In the genomic region with DNA sequence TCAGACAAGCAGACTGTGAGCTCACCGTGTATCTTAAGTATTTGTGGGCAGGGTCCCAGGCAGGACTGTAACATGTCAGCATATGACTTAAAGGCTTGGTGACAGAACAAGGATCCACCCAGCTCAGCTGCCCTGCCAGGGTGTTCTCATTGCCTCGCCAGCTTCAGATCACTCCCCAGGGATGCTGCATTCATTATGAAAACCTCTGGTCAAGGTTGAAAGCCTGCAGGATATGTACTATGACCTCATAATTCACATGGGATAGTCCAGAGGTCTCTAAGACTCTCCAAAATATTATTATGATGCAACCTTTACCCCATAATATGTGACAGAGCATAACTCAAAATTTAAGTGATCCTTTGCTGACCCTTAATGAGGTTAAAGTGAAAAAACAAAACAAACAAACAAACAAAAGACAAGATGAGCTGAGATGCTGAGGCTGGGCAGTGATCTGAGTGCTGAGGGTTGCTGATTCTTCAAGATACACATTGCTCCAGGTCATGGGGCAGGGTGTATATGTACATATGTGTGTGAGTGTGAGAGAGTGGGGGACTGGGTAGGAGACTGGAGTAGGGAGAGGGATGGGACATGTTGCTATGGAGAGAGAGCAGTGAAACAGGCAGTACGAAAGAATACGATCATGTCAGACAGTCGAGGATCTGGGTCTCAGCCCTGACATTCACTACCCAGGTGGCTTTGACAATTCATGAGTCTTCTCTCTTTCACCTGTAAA, we compare ENCODE assay signal across 9 cellular contexts.
DNase-seq lines count a peak whose midpoint lies in the region; ATAC-seq and TF ChIP-seq lines count a peak whose summit lies in the region.
"Had no signal": no experiment of that assay in that cellular context is flagged by ENCODE, and none has a peak within 500 bp of the region (broad histone marks: within the 10 kb centered on the region; RNA-seq: fewer than 3 reads in every experiment).

No MANE protein-coding gene starts in this region.

- H3K4me1 Mint-ChIP-seq in activated CD8-positive, alpha-beta memory T cell treated with anti-CD3 and anti-CD28 coated beads, Interleukin-2, amount 10 ng/mL, durations not matched to agents 7 days and 5 days, result peaks cover 41% of the 10 kb centered on the region

- H3K4me3 Mint-ChIP-seq in activated CD8-positive, alpha-beta memory T cell treated with anti-CD3 and anti-CD28 coated beads, Interleukin-2, amount 10 ng/mL, durations not matched to agents 7 days and 5 days, result no peak overlapping the region

- H3K9me3 Mint-ChIP-seq in activated CD8-positive, alpha-beta memory T cell treated with anti-CD3 and anti-CD28 coated beads, Interleukin-2, amount 10 ng/mL, durations not matched to agents 7 days and 5 days (ENCODE audit: low read depth), result no peaks in the 10 kb centered on the region

- peak; percentile 85 for DNase-seq in fibroblast of peridontal ligament (ENCODE audit: extremely low read depth)
- no peak for DNase-seq in activated CD8-positive, alpha-beta memory T cell treated with anti-CD3 and anti-CD28 coated beads, Interleukin-2, amount 10 ng/mL, durations not matched to agents 7 days and 5 days
- DNase-seq in HUDEP-2 (lab: John Stamatoyannopoulos, UW; ENCODE audit: unreplicated experiment in 76 of 76), result no peak
- DNase-seq in middle frontal gyrus (ENCODE audit: extremely low spot score, low spot score), result no peak

- peak overlapping the region; percentile 24; the same call in 1 of the 2 replicates for H3K27ac ChIP-seq in 22Rv1
- H3K27ac ChIP-seq: VCaP had no signal

- no peak overlapping the region for H3K27ac Mint-ChIP-seq in activated CD8-positive, alpha-beta memory T cell treated with anti-CD3 and anti-CD28 coated beads, Interleukin-2, amount 10 ng/mL, durations not matched to agents 7 days and 5 days

- H3K36me3 Mint-ChIP-seq in activated CD8-positive, alpha-beta memory T cell treated with anti-CD3 and anti-CD28 coated beads, Interleukin-2, amount 10 ng/mL, durations not matched to agents 7 days and 5 days, result peaks cover 2% of the 10 kb centered on the region

- CTCF ChIA-PET in activated CD8-positive, alpha-beta memory T cell treated with anti-CD3 and anti-CD28 coated beads, Interleukin-2, amount 10 ng/mL, durations not matched to agents 7 days and 5 days (lab: Charles Lee), result no interaction called here

- no peak for TF ChIP-seq CTCF in 22Rv1 (IDR thresholded peaks at IDR 0.05)

- peak; percentile 42 for ATAC-seq in GM19463 (IDR thresholded peaks at IDR 0.05; ENCODE audit: unreplicated experiment)
- ATAC-seq in HG03571 (IDR thresholded peaks at IDR 0.05; ENCODE audit: unreplicated experiment), result peak; percentile 44
- ATAC-seq in HG03095 (IDR thresholded peaks at IDR 0.05; ENCODE audit: unreplicated experiment), result no peak
- ATAC-seq in activated CD8-positive, alpha-beta memory T cell treated with anti-CD3 and anti-CD28 coated beads, Interleukin-2, amount 10 ng/mL, durations not matched to agents 7 days and 5 days, result no peak

- H3K27me3 Mint-ChIP-seq in activated CD8-positive, alpha-beta memory T cell treated with anti-CD3 and anti-CD28 coated beads, Interleukin-2, amount 10 ng/mL, durations not matched to agents 7 days and 5 days, result no peaks in the 10 kb centered on the region

Comparison
In these comparisons a context has a peak if more than half of its experiments do, and no peak if none do; other contexts are left out.
1. ATAC-seq: peak in GM19463 (single experiment) and HG03571 (single experiment); none in HG03095 (single experiment) and activated CD8-positive, alpha-beta memory T cell treated with anti-CD3 and anti-CD28 coated beads, Interleukin-2, amount 10 ng/mL, durations not matched to agents 7 days and 5 days (single experiment).